ENCODE assay signal across 8 cellular contexts in genomic region chr2:87076253-87077027, GRCh38. TPM values are rescaled to one million over a fixed set of nuclear protein-coding genes. Genes with fewer than 3 reads are reported as not detected.
DNase-seq lines count a peak whose midpoint lies in the region; ATAC-seq and TF ChIP-seq lines count a peak whose summit lies in the region.
"Not testable (repeated sequence)": the region's sequence is repeated elsewhere in the genome, so short reads cannot be mapped to it uniquely, and the experiment has no call there.

No MANE protein-coding gene starts in this region.

- CTCF ChIA-PET in RWPE1 (lab: Yijun Ruan, JAX), result not testable (repeated sequence)

- peak overlapping the region; percentile 85 for H3K27ac ChIP-seq in RWPE1

- intact Hi-C loops in mucosa of descending colon (cut with DNase I, micrococcal nuclease), result not testable (repeated sequence)

- not testable (repeated sequence) for TF ChIP-seq CTCF in RWPE1 (conservative IDR thresholded peaks at IDR 0.05; ENCODE audit: low read depth); mucosa of descending colon (IDR thresholded peaks at IDR 0.05)

- POLR2A ChIA-PET in RWPE1 (lab: Yijun Ruan, JAX; ENCODE audit: low non-redundant PET), result not testable (repeated sequence)

- DNase-seq in Ammon's horn (ENCODE audit: low spot score), result peak; percentile 89
- peak; percentile 65 for DNase-seq in RWPE1 (ENCODE audit: low spot score)
- peak; percentile 85 for DNase-seq in activated gamma-delta T cell treated with Interleukin-2 at 50 U/mL for 16 hours
- peak; percentile 95 for DNase-seq in fibroblast of gingiva (ENCODE audit: low read depth)
- DNase-seq in mucosa of descending colon, result peak; percentile 93 to 96 (median 95)
- DNase-seq in stimulated activated CD4-positive, alpha-beta T cell treated with anti-CD3 and anti-CD28 coated beads, TNF-alpha, amount 100 ng/mL, for 24 hours (ENCODE audit: low read depth in 3 of 3), result peak; percentile 83 to 91 (median 84)

- H3K4me3 ChIP-seq in mucosa of descending colon, result peak overlapping the region; percentile 57

- H3K4me1 ChIP-seq in mucosa of descending colon (ENCODE audit: low read depth), result not testable (repeated sequence)

- peak; percentile 76 for TF ChIP-seq POLR2A in GM19099 (IDR thresholded peaks at IDR 0.05; ENCODE audit: extremely low read depth, insufficient read length, low read depth)

- H3K36me3 ChIP-seq in mucosa of descending colon (ENCODE audit: low read depth), result not testable (repeated sequence)

- not testable (repeated sequence) for H3K9me3 ChIP-seq in mucosa of descending colon

- ATAC-seq in HG03066 (IDR thresholded peaks at IDR 0.05; ENCODE audit: low read depth, unreplicated experiment) (peak; percentile 84), mucosa of descending colon (peak; percentile 94)

RNA-seq across cellular contexts. Expression of gene PLGLB1, which starts 54.8 kb away (rescaled TPM):
- total RNA-seq in mucosa of descending colon, result 1 to 10 TPM; 2.1 to 5.6 (median 5.4) TPM

Comparison
In these comparisons a context has a peak if more than half of its experiments do, and no peak if none do; other contexts are left out.
1. Peak in every context shown above with its lines: DNase-seq, ATAC-seq, H3K4me3 ChIP-seq and H3K27ac ChIP-seq.